Comparison of ENCODE assay signal across 1 cellular context in the genomic region with DNA sequence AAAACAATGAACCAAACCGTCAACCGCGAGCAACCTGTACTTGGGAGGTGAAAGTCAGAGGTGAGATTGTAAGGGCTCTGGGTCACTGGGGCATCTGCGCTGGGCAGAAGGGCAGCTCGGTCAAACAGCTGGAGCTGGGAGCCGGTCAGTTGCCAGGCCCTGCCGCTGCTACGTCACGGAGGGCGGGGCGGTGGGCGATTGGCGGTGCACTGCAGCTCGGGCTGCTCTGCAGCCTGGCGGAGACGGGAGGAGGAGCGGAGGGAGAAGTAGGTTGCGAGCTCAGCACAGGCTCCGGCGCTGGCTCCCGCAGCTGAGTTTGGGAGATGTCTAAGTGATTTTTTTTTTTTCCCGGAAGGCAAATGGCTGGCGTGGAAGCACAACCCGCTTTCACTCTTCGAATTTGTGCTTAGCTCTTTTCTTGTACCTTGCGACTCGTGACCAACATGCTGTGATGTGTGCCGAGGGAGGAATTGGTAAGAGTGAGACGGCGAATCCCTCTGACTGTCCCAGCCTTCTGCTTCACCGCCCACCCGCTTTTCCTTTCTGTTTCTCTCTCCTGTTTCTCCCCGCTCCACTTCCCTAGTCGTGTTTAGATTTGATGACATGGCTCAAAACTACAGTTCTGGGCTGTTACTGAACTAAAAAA.
TF ChIP-seq lines count a peak whose summit lies in the region.

A gene (plus strand): TSS at position 229 of the 646 bp plus-strand sequence. CDS start 27,266 bp downstream, outside the sequence.

TF ChIP-seq in K562, 482 proteins besides CTCF, POLR2A, EP300 and RAD21 (continued from another document and continues in another):
- TF ChIP-seq, protein P1, sequence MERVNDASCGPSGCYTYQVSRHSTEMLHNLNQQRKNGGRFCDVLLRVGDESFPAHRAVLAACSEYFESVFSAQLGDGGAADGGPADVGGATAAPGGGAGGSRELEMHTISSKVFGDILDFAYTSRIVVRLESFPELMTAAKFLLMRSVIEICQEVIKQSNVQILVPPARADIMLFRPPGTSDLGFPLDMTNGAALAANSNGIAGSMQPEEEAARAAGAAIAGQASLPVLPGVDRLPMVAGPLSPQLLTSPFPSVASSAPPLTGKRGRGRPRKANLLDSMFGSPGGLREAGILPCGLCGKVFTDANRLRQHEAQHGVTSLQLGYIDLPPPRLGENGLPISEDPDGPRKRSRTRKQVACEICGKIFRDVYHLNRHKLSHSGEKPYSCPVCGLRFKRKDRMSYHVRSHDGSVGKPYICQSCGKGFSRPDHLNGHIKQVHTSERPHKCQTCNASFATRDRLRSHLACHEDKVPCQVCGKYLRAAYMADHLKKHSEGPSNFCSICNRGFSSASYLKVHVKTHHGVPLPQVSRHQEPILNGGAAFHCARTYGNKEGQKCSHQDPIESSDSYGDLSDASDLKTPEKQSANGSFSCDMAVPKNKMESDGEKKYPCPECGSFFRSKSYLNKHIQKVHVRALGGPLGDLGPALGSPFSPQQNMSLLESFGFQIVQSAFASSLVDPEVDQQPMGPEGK (CRISPR knock-in tag; IDR thresholded peaks at IDR 0.05; ENCODE audit: borderline replicate concordance): no peak
- TF ChIP-seq, protein P2, sequence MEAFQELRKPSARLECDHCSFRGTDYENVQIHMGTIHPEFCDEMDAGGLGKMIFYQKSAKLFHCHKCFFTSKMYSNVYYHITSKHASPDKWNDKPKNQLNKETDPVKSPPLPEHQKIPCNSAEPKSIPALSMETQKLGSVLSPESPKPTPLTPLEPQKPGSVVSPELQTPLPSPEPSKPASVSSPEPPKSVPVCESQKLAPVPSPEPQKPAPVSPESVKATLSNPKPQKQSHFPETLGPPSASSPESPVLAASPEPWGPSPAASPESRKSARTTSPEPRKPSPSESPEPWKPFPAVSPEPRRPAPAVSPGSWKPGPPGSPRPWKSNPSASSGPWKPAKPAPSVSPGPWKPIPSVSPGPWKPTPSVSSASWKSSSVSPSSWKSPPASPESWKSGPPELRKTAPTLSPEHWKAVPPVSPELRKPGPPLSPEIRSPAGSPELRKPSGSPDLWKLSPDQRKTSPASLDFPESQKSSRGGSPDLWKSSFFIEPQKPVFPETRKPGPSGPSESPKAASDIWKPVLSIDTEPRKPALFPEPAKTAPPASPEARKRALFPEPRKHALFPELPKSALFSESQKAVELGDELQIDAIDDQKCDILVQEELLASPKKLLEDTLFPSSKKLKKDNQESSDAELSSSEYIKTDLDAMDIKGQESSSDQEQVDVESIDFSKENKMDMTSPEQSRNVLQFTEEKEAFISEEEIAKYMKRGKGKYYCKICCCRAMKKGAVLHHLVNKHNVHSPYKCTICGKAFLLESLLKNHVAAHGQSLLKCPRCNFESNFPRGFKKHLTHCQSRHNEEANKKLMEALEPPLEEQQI (IDR thresholded peaks at IDR 0.05): no peak
- TF ChIP-seq, protein P3, sequence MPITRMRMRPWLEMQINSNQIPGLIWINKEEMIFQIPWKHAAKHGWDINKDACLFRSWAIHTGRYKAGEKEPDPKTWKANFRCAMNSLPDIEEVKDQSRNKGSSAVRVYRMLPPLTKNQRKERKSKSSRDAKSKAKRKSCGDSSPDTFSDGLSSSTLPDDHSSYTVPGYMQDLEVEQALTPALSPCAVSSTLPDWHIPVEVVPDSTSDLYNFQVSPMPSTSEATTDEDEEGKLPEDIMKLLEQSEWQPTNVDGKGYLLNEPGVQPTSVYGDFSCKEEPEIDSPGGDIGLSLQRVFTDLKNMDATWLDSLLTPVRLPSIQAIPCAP (CRISPR knock-in tag; IDR thresholded peaks at IDR 0.05; ENCODE audit: borderline replicate concordance): no peak
- TF ChIP-seq HNRNPLL (IDR thresholded peaks at IDR 0.05; ENCODE audit: low read depth, low read length, poor library complexity, severe bottlenecking): peak; percentile 42
- TF ChIP-seq, protein P4, sequence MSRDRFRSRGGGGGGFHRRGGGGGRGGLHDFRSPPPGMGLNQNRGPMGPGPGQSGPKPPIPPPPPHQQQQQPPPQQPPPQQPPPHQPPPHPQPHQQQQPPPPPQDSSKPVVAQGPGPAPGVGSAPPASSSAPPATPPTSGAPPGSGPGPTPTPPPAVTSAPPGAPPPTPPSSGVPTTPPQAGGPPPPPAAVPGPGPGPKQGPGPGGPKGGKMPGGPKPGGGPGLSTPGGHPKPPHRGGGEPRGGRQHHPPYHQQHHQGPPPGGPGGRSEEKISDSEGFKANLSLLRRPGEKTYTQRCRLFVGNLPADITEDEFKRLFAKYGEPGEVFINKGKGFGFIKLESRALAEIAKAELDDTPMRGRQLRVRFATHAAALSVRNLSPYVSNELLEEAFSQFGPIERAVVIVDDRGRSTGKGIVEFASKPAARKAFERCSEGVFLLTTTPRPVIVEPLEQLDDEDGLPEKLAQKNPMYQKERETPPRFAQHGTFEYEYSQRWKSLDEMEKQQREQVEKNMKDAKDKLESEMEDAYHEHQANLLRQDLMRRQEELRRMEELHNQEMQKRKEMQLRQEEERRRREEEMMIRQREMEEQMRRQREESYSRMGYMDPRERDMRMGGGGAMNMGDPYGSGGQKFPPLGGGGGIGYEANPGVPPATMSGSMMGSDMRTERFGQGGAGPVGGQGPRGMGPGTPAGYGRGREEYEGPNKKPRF (IDR thresholded peaks at IDR 0.05; ENCODE audit: low read depth, low read length): no peak
- TF ChIP-seq, protein P5, sequence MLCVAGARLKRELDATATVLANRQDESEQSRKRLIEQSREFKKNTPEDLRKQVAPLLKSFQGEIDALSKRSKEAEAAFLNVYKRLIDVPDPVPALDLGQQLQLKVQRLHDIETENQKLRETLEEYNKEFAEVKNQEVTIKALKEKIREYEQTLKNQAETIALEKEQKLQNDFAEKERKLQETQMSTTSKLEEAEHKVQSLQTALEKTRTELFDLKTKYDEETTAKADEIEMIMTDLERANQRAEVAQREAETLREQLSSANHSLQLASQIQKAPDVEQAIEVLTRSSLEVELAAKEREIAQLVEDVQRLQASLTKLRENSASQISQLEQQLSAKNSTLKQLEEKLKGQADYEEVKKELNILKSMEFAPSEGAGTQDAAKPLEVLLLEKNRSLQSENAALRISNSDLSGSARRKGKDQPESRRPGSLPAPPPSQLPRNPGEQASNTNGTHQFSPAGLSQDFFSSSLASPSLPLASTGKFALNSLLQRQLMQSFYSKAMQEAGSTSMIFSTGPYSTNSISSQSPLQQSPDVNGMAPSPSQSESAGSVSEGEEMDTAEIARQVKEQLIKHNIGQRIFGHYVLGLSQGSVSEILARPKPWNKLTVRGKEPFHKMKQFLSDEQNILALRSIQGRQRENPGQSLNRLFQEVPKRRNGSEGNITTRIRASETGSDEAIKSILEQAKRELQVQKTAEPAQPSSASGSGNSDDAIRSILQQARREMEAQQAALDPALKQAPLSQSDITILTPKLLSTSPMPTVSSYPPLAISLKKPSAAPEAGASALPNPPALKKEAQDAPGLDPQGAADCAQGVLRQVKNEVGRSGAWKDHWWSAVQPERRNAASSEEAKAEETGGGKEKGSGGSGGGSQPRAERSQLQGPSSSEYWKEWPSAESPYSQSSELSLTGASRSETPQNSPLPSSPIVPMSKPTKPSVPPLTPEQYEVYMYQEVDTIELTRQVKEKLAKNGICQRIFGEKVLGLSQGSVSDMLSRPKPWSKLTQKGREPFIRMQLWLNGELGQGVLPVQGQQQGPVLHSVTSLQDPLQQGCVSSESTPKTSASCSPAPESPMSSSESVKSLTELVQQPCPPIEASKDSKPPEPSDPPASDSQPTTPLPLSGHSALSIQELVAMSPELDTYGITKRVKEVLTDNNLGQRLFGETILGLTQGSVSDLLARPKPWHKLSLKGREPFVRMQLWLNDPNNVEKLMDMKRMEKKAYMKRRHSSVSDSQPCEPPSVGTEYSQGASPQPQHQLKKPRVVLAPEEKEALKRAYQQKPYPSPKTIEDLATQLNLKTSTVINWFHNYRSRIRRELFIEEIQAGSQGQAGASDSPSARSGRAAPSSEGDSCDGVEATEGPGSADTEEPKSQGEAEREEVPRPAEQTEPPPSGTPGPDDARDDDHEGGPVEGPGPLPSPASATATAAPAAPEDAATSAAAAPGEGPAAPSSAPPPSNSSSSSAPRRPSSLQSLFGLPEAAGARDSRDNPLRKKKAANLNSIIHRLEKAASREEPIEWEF (CRISPR knock-in tag; IDR thresholded peaks at IDR 0.05): no peak
- TF ChIP-seq ZNF75A (CRISPR knock-in tag; IDR thresholded peaks at IDR 0.05): no peak
- no peak for TF ChIP-seq TAF15 (IDR thresholded peaks at IDR 0.05; ENCODE audit: low read depth, low read length)
- peak; percentile 21; the same call in 1 of the 2 replicates for TF ChIP-seq JUND (IDR thresholded peaks at IDR 0.05; ENCODE audit: borderline replicate concordance, low read depth, low read length)
- peak; percentile 12; the same call in 1 of the 3 replicates for TF ChIP-seq JUND (tag; IDR thresholded peaks at IDR 0.05; ENCODE audit: borderline replicate concordance, low read depth, low read length)
- TF ChIP-seq, protein P6, sequence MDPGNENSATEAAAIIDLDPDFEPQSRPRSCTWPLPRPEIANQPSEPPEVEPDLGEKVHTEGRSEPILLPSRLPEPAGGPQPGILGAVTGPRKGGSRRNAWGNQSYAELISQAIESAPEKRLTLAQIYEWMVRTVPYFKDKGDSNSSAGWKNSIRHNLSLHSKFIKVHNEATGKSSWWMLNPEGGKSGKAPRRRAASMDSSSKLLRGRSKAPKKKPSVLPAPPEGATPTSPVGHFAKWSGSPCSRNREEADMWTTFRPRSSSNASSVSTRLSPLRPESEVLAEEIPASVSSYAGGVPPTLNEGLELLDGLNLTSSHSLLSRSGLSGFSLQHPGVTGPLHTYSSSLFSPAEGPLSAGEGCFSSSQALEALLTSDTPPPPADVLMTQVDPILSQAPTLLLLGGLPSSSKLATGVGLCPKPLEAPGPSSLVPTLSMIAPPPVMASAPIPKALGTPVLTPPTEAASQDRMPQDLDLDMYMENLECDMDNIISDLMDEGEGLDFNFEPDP (CRISPR knock-in tag; IDR thresholded peaks at IDR 0.05): no peak
- TF ChIP-seq STAT5B (CRISPR knock-in tag; IDR thresholded peaks at IDR 0.05): no peak
- peak; percentile 62 for TF ChIP-seq RBFOX2 (IDR thresholded peaks at IDR 0.05; ENCODE audit: low read depth, low read length)
- TF ChIP-seq PRMT5 (CRISPR knock-in tag; IDR thresholded peaks at IDR 0.05): no peak
- 0 out of 2 replicates have a peak, but pooled peaks have one; percentile 62 for TF ChIP-seq BHLHE40 (IDR thresholded peaks at IDR 0.05; ENCODE audit: low read length)
- TF ChIP-seq HDAC3 (IDR thresholded peaks at IDR 0.05; ENCODE audit: borderline replicate concordance, partially characterized antibody): no peak
- no peak for TF ChIP-seq TCFL5 (CRISPR knock-in tag; conservative IDR thresholded peaks at IDR 0.05)
- TF ChIP-seq, protein P7, sequence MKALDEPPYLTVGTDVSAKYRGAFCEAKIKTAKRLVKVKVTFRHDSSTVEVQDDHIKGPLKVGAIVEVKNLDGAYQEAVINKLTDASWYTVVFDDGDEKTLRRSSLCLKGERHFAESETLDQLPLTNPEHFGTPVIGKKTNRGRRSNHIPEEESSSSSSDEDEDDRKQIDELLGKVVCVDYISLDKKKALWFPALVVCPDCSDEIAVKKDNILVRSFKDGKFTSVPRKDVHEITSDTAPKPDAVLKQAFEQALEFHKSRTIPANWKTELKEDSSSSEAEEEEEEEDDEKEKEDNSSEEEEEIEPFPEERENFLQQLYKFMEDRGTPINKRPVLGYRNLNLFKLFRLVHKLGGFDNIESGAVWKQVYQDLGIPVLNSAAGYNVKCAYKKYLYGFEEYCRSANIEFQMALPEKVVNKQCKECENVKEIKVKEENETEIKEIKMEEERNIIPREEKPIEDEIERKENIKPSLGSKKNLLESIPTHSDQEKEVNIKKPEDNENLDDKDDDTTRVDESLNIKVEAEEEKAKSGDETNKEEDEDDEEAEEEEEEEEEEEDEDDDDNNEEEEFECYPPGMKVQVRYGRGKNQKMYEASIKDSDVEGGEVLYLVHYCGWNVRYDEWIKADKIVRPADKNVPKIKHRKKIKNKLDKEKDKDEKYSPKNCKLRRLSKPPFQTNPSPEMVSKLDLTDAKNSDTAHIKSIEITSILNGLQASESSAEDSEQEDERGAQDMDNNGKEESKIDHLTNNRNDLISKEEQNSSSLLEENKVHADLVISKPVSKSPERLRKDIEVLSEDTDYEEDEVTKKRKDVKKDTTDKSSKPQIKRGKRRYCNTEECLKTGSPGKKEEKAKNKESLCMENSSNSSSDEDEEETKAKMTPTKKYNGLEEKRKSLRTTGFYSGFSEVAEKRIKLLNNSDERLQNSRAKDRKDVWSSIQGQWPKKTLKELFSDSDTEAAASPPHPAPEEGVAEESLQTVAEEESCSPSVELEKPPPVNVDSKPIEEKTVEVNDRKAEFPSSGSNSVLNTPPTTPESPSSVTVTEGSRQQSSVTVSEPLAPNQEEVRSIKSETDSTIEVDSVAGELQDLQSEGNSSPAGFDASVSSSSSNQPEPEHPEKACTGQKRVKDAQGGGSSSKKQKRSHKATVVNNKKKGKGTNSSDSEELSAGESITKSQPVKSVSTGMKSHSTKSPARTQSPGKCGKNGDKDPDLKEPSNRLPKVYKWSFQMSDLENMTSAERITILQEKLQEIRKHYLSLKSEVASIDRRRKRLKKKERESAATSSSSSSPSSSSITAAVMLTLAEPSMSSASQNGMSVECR (CRISPR knock-in tag; IDR thresholded peaks at IDR 0.05): no peak
- TF ChIP-seq CEBPB (tag; IDR thresholded peaks at IDR 0.05): no peak
- no peak for TF ChIP-seq ZNF274 (IDR thresholded peaks at IDR 0.05; ENCODE audit: borderline replicate concordance, low read depth, low read length)
- no peak; the same call in 1 of the 2 replicates for TF ChIP-seq ZNF384 (IDR thresholded peaks at IDR 0.05; ENCODE audit: low read depth, low read length)
- TF ChIP-seq KAT8 (IDR thresholded peaks at IDR 0.05; ENCODE audit: low read depth): no peak
- no peak for TF ChIP-seq FUS (optimal IDR thresholded peaks at IDR 0.05; ENCODE audit: low read depth, low read length)
- TF ChIP-seq SMAD1 (IDR thresholded peaks at IDR 0.05; ENCODE audit: low read depth, low read length, partially characterized antibody): no peak
- TF ChIP-seq, protein P8, sequence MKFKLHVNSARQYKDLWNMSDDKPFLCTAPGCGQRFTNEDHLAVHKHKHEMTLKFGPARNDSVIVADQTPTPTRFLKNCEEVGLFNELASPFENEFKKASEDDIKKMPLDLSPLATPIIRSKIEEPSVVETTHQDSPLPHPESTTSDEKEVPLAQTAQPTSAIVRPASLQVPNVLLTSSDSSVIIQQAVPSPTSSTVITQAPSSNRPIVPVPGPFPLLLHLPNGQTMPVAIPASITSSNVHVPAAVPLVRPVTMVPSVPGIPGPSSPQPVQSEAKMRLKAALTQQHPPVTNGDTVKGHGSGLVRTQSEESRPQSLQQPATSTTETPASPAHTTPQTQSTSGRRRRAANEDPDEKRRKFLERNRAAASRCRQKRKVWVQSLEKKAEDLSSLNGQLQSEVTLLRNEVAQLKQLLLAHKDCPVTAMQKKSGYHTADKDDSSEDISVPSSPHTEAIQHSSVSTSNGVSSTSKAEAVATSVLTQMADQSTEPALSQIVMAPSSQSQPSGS (CRISPR knock-in tag; IDR thresholded peaks at IDR 0.05): no peak
- no peak for TF ChIP-seq ILK (tag; IDR thresholded peaks at IDR 0.05; ENCODE audit: borderline replicate concordance, low read depth)
- TF ChIP-seq NCOA6 (IDR thresholded peaks at IDR 0.05): no peak
- TF ChIP-seq PHB2 (IDR thresholded peaks at IDR 0.05; ENCODE audit: low read depth): no peak
- no peak for TF ChIP-seq ZNF232 (CRISPR knock-in tag; IDR thresholded peaks at IDR 0.05)
- no peak for TF ChIP-seq SMARCE1 (IDR thresholded peaks at IDR 0.05)
- peak; percentile 48; the same call in 1 of the 2 replicates for TF ChIP-seq ETV1 (tag; conservative IDR thresholded peaks at IDR 0.05; ENCODE audit: low read depth)
- TF ChIP-seq RFX1 (IDR thresholded peaks at IDR 0.05): no peak
- TF ChIP-seq TAF7 (tag; IDR thresholded peaks at IDR 0.05): no peak
- TF ChIP-seq HEY1 (CRISPR knock-in tag; IDR thresholded peaks at IDR 0.05; ENCODE audit: borderline replicate concordance): no peak
- TF ChIP-seq ZNF644 (tag; IDR thresholded peaks at IDR 0.05; ENCODE audit: low read depth): no peak
- no peak for TF ChIP-seq ARID1B (IDR thresholded peaks at IDR 0.05)
- 0 out of 2 replicates have a peak, but pooled peaks have one; percentile 48 for TF ChIP-seq ATF1 (CRISPR knock-in tag; IDR thresholded peaks at IDR 0.05)
- peak; percentile 93 for TF ChIP-seq ATF1 (tag; IDR thresholded peaks at IDR 0.05)
